Comparison of ENCODE assay signal across 20 cellular contexts in genomic region chr15:98795980-98796379, GRCh38.
DNase-seq lines count a peak whose midpoint lies in the region; ATAC-seq and TF ChIP-seq lines count a peak whose summit lies in the region.
"Had no signal": no experiment of that assay in that cellular context is flagged by ENCODE, and none has a peak within 500 bp of the region (broad histone marks: within the 10 kb centered on the region; RNA-seq: fewer than 3 reads in every experiment).

No MANE protein-coding gene starts in this region.

- H3K27me3 ChIP-seq in GM23338 (ENCODE audit: insufficient read depth) (no peaks in the 10 kb centered on the region), WERI-Rb-1 (ENCODE audit: insufficient read depth, low read depth, severe bottlenecking) (no peaks in the 10 kb centered on the region), prostate gland (replicated peaks; ENCODE audit: insufficient read depth) (no peaks in the 10 kb centered on the region), PC-3 (ENCODE audit: low read length) (no peaks in the 10 kb centered on the region)
- H3K27me3 ChIP-seq: MG63, SJCRH30 had no signal

- no peak for TF ChIP-seq POLR2A in prostate gland (IDR thresholded peaks at IDR 0.05)
- TF ChIP-seq POLR2A in erythroblast (IDR thresholded peaks at IDR 0.05; ENCODE audit: low read length) = no peak

- peaks cover 91% of the 10 kb centered on the region for H3K4me1 Mint-ChIP-seq in GM23338
- H3K4me1 Mint-ChIP-seq in endothelial cell (ENCODE audit: unreplicated experiment) = peaks cover 81% of the 10 kb centered on the region

- no peaks in the 10 kb centered on the region for H3K9me2 ChIP-seq in GM23338 (ENCODE audit: insufficient read depth)
- H3K9me2 ChIP-seq in PC-3 (replicated peaks; ENCODE audit: low read length) = no peaks in the 10 kb centered on the region

- BruUV-seq in PC-3 (replicated peaks; lab: Mats Ljungman, UMichigan) = no TSS peak

- H3K27ac ChIP-seq in GM23338 (ENCODE audit: low read depth) (0 out of 2 replicates have a peak overlapping the region, but pooled peaks have one; percentile 51), WERI-Rb-1 (peak overlapping the region; percentile 33; the same call in 1 of the 2 replicates), prostate gland (peak overlapping the region; percentile 81 to 89), PC-3 (ENCODE audit: low read length) (no peak overlapping the region)
- H3K27ac ChIP-seq: SJCRH30 had no signal

- no peak for ATAC-seq in GM23338
- no peak for ATAC-seq in PC-3
- no peak for ATAC-seq in GM21717 (IDR thresholded peaks at IDR 0.05; ENCODE audit: unreplicated experiment)
- no peak for ATAC-seq in HG03025 (IDR thresholded peaks at IDR 0.05; ENCODE audit: low FRiP score, unreplicated experiment)
- ATAC-seq: HepG2 had no signal

- H4K20me1 ChIP-seq in GM23338 (replicated peaks; ENCODE audit: insufficient read depth) = peaks cover 56% of the 10 kb centered on the region
- H4K20me1 ChIP-seq in PC-3 (ENCODE audit: low read length) = no peaks in the 10 kb centered on the region

- H3K4me1 ChIP-seq in GM23338 (ENCODE audit: insufficient read depth) (peaks cover 88% of the 10 kb centered on the region), prostate gland (replicated peaks) (peaks cover 37% of the 10 kb centered on the region), PC-3 (ENCODE audit: insufficient read depth, low read length) (peaks cover 12% of the 10 kb centered on the region)

- no peak for DNase-seq in GM23338 (ENCODE audit: low spot score)
- peak; percentile 47 for DNase-seq in WERI-Rb-1
- DNase-seq in endothelial cell (ENCODE audit: low spot score) = no peak
- no peak for DNase-seq in prostate gland (ENCODE audit: low spot score)
- DNase-seq in PC-3 = no peak
- no peak for DNase-seq in erythroblast (lab: John Stamatoyannopoulos, UW)
- DNase-seq: Calu3; CD4-positive, CD25-positive, alpha-beta regulatory T cell; GOT3; MG63; NCI-H1092 treated with DMSO at 0.1 percent for 48 hours; NCI-H1694 treated with DMSO at 0.1 percent for 48 hours; NCI-H2171; NCI-H446 treated with DMSO at 0.1 percent for 48 hours; NCI-H774; RPMI8226; SJCRH30 had no signal

- CTCF ChIA-PET in PC-3 (lab: Charles Lee) = no interaction called here

- peaks cover 95% of the 10 kb centered on the region for H3K79me2 ChIP-seq in GM23338 (replicated peaks; ENCODE audit: insufficient read depth)
- no peaks in the 10 kb centered on the region for H3K79me2 ChIP-seq in PC-3 (ENCODE audit: low read length)

- H3K4me2 ChIP-seq in GM23338 = peak overlapping the region; percentile 31; the same call in 1 of the 2 replicates
- H3K4me2 ChIP-seq in PC-3 (ENCODE audit: low read length) = no peak overlapping the region

- H3K4me3 Mint-ChIP-seq in GM23338 (peak overlapping the region; percentile 9; the same call in 1 of the 3 replicates), endothelial cell (ENCODE audit: unreplicated experiment) (no peak overlapping the region)

- H3K36me3 Mint-ChIP-seq in GM23338 (ENCODE audit: low read depth) (no peaks in the 10 kb centered on the region), endothelial cell (ENCODE audit: low read depth, unreplicated experiment) (peaks cover 7% of the 10 kb centered on the region)
- H3K36me3 Mint-ChIP-seq: CD4-positive, CD25-positive, alpha-beta regulatory T cell had no signal

- WGBS in prostate gland = 61% methylated on average over 10 of the region's 10 CpGs

- H3K27ac Mint-ChIP-seq in GM23338 (peak overlapping the region; percentile 82; the same call in 1 of the 2 replicates), endothelial cell (ENCODE audit: unreplicated experiment) (peak overlapping the region; percentile 42)

- H3K27me3 Mint-ChIP-seq in GM23338 (ENCODE audit: insufficient read depth, low read depth, poor library complexity) (peaks cover 19% of the 10 kb centered on the region), endothelial cell (ENCODE audit: unreplicated experiment) (peaks cover 16% of the 10 kb centered on the region)
- H3K27me3 Mint-ChIP-seq: CD4-positive, CD25-positive, alpha-beta regulatory T cell had no signal

- no peak overlapping the region for H3K9ac ChIP-seq in PC-3 (ENCODE audit: low read length)

- intact Hi-C loops in prostate gland (cut with DNase I) = no loop called here
- intact Hi-C loops in PC-3 (cut with micrococcal nuclease) = no loop called here

- H2AFZ ChIP-seq in GM23338 (no peak overlapping the region), PC-3 (ENCODE audit: low read length) (no peak overlapping the region)

- H3K4me3 ChIP-seq in GM23338 = no peak overlapping the region
- no peak overlapping the region for H3K4me3 ChIP-seq in WERI-Rb-1 (ENCODE audit: low read depth, low read length)
- no peak overlapping the region for H3K4me3 ChIP-seq in prostate gland
- no peak overlapping the region for H3K4me3 ChIP-seq in PC-3 (ENCODE audit: low read length)
- H3K4me3 ChIP-seq: MG63, SJCRH30 had no signal

- H3K9me3 ChIP-seq in WERI-Rb-1 (ENCODE audit: severe bottlenecking) (no peaks in the 10 kb centered on the region), prostate gland (no peaks in the 10 kb centered on the region), PC-3 (ENCODE audit: low read length) (no peaks in the 10 kb centered on the region)
- H3K9me3 ChIP-seq: MG63, SJCRH30 had no signal

- no peaks in the 10 kb centered on the region for H3K36me3 ChIP-seq in GM23338 (ENCODE audit: insufficient read depth)
- H3K36me3 ChIP-seq in WERI-Rb-1 = no peaks in the 10 kb centered on the region
- H3K36me3 ChIP-seq in prostate gland = no peaks in the 10 kb centered on the region
- no peaks in the 10 kb centered on the region for H3K36me3 ChIP-seq in PC-3 (ENCODE audit: low read depth, low read length)
- H3K36me3 ChIP-seq: MG63, SJCRH30 had no signal

- H3F3A ChIP-seq in GM23338 (replicated peaks; ENCODE audit: low read depth) (peaks cover 14% of the 10 kb centered on the region; the same call in 1 of the 2 replicates), PC-3 (ENCODE audit: low read length, unreplicated experiment) (no peaks in the 10 kb centered on the region)

- POLR2A ChIA-PET in PC-3 (lab: Charles Lee; ENCODE audit: unreplicated experiment) = no interaction called here

- TF ChIP-seq CTCF in GM23338 (conservative IDR thresholded peaks at IDR 0.05; ENCODE audit: low read depth in 2 of 2) (no peak), WERI-Rb-1 (IDR thresholded peaks at IDR 0.05; ENCODE audit: low read depth, low read length) (peak; percentile 31; the same call in 1 of the 2 replicates), endothelial cell (IDR thresholded peaks at IDR 0.05; ENCODE audit: unreplicated experiment) (no peak), prostate gland (IDR thresholded peaks at IDR 0.05) (no peak), PC-3 (conservative IDR thresholded peaks at IDR 0.05; ENCODE audit: low read depth, low read length) (no peak)

- H3K9me3 Mint-ChIP-seq in GM23338 = no peaks in the 10 kb centered on the region
- H3K9me3 Mint-ChIP-seq in endothelial cell (ENCODE audit: unreplicated experiment) = no peaks in the 10 kb centered on the region
- H3K9me3 Mint-ChIP-seq: CD4-positive, CD25-positive, alpha-beta regulatory T cell had no signal

TF ChIP-seq in GM23338, 12 proteins besides CTCF, POLR2A, EP300 and RAD21:
- no peak for TF ChIP-seq EZH2 (IDR thresholded peaks at IDR 0.05; ENCODE audit: low read depth, unreplicated experiment)
- no peak for TF ChIP-seq EZH2phosphoT487 (IDR thresholded peaks at IDR 0.05; ENCODE audit: unreplicated experiment)
- TF ChIP-seq, protein P1, sequence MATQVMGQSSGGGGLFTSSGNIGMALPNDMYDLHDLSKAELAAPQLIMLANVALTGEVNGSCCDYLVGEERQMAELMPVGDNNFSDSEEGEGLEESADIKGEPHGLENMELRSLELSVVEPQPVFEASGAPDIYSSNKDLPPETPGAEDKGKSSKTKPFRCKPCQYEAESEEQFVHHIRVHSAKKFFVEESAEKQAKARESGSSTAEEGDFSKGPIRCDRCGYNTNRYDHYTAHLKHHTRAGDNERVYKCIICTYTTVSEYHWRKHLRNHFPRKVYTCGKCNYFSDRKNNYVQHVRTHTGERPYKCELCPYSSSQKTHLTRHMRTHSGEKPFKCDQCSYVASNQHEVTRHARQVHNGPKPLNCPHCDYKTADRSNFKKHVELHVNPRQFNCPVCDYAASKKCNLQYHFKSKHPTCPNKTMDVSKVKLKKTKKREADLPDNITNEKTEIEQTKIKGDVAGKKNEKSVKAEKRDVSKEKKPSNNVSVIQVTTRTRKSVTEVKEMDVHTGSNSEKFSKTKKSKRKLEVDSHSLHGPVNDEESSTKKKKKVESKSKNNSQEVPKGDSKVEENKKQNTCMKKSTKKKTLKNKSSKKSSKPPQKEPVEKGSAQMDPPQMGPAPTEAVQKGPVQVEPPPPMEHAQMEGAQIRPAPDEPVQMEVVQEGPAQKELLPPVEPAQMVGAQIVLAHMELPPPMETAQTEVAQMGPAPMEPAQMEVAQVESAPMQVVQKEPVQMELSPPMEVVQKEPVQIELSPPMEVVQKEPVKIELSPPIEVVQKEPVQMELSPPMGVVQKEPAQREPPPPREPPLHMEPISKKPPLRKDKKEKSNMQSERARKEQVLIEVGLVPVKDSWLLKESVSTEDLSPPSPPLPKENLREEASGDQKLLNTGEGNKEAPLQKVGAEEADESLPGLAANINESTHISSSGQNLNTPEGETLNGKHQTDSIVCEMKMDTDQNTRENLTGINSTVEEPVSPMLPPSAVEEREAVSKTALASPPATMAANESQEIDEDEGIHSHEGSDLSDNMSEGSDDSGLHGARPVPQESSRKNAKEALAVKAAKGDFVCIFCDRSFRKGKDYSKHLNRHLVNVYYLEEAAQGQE (IDR thresholded peaks at IDR 0.05; ENCODE audit: unreplicated experiment) = no peak
- TF ChIP-seq ZNF114 (CRISPR knock-in tag; IDR thresholded peaks at IDR 0.05) = no peak
- TF ChIP-seq ZNF331 (CRISPR knock-in tag; IDR thresholded peaks at IDR 0.05; ENCODE audit: low read depth) = no peak
- no peak for TF ChIP-seq ETS1 (IDR thresholded peaks at IDR 0.05)
